25 cellular contexts compared by ENCODE assay signal in genomic region chrX:70613295-70613694, GRCh38.
DNase-seq lines count a peak whose midpoint lies in the region; ATAC-seq and TF ChIP-seq lines count a peak whose summit lies in the region.
"Had no signal": no experiment of that assay in that cellular context is flagged by ENCODE, and none has a peak within 500 bp of the region (broad histone marks: within the 10 kb centered on the region; RNA-seq: fewer than 3 reads in every experiment).

No MANE protein-coding gene starts in this region.

- H3K27me3 ChIP-seq in mammary epithelial cell (ENCODE audit: insufficient read depth, low read length), result no peaks in the 10 kb centered on the region
- H3K27me3 ChIP-seq in breast epithelium, result peaks cover 0 to 34% of the 10 kb centered on the region in 2 donors
- H3K27me3 ChIP-seq in trophoblast cell (ENCODE audit: insufficient read depth, low read length), result no peaks in the 10 kb centered on the region
- H3K27me3 ChIP-seq: ovary, suprapubic skin, vagina had no signal

- no peak overlapping the region for H2BK120ac ChIP-seq in trophoblast cell (ENCODE audit: insufficient read depth, low read length, poor library complexity)

- H3K36me3 ChIP-seq in mammary epithelial cell (ENCODE audit: insufficient read depth, low read length), result no peaks in the 10 kb centered on the region
- no peaks in the 10 kb centered on the region for H3K36me3 ChIP-seq in breast epithelium
- no peaks in the 10 kb centered on the region for H3K36me3 ChIP-seq in trophoblast cell (ENCODE audit: control insufficient read depth in 1 of 2, insufficient read depth in 2 of 2, low read length in 2 of 2)
- H3K36me3 ChIP-seq: ovary, suprapubic skin, vagina had no signal

- in situ Hi-C loops in mammary epithelial cell (cut with MboI; ENCODE audit: low sequenced_read_pairs in 2 of 2), result no loop called here

- no peak overlapping the region for H3K14ac ChIP-seq in trophoblast cell (ENCODE audit: low read length)

- H2AK5ac ChIP-seq in trophoblast cell (ENCODE audit: low read length), result no peak overlapping the region

- H3K27ac ChIP-seq in mammary epithelial cell (ENCODE audit: insufficient read depth, low read depth, low read length), result no peak overlapping the region
- H3K27ac ChIP-seq in breast epithelium, result no peak overlapping the region
- H3K27ac ChIP-seq in trophoblast cell (ENCODE audit: low read depth, low read length), result no peak overlapping the region
- H3K27ac ChIP-seq in substantia nigra (ENCODE audit: low read depth, low read length, poor library complexity, severe bottlenecking), result no peak overlapping the region
- H3K27ac ChIP-seq: ovary, suprapubic skin, vagina had no signal

- H2AFZ ChIP-seq in mammary epithelial cell (ENCODE audit: low read depth, low read length) (no peak overlapping the region), trophoblast cell (ENCODE audit: insufficient read depth, low read length, poor library complexity) (no peak overlapping the region)

- H3K4me2 ChIP-seq in mammary epithelial cell (ENCODE audit: insufficient read depth, low read depth, low read length) (no peak overlapping the region), trophoblast cell (ENCODE audit: low read length) (no peak overlapping the region)

- H3K79me2 ChIP-seq in mammary epithelial cell (ENCODE audit: insufficient read depth, low read length), result no peaks in the 10 kb centered on the region
- no peaks in the 10 kb centered on the region for H3K79me2 ChIP-seq in trophoblast cell (ENCODE audit: control insufficient read depth, insufficient read depth, low read length, poor library complexity)

- CTCF ChIA-PET in mammary epithelial cell (lab: Charles Lee; ENCODE audit: low non-redundant PET), result no interaction called here

- BruUV-seq in mammary epithelial cell (replicated peaks; lab: Mats Ljungman, UMichigan), result no TSS peak

- no peak overlapping the region for H3K23ac ChIP-seq in trophoblast cell (ENCODE audit: low read length)

- no peak overlapping the region for H3K18ac ChIP-seq in trophoblast cell (ENCODE audit: low read length)

- H3K9ac ChIP-seq in mammary epithelial cell (ENCODE audit: insufficient read depth, low read length) (no peak overlapping the region), trophoblast cell (ENCODE audit: low read length) (no peak overlapping the region)

- 28% methylated on average over 5 of the region's 5 CpGs for WGBS in mammary epithelial cell (ENCODE audit: low coverage, missing lambda C conversion rate)
- WGBS in trophoblast cell (ENCODE audit: extremely low coverage, insufficient coverage, insufficient read length), result no CpG with 5 or more reads among the region's 5 CpGs

- DNase-seq in mammary epithelial cell (peak; percentile 23), breast epithelium (ENCODE audit: low spot score in 2 of 2) (no peak), LHCN-M2 (ENCODE audit: low read depth) (peak; percentile 12), fibroblast of mammary gland (ENCODE audit: low read depth) (peak; percentile 22), trophoblast cell (peak; percentile 30 to 33), substantia nigra (lab: John Stamatoyannopoulos, UW) (no peak), globus pallidus (ENCODE audit: low spot score) (no peak)
- DNase-seq: activated CD4-positive, CD25-positive, alpha-beta regulatory T cell; activated CD8-positive, alpha-beta T cell treated with anti-CD3 and anti-CD28 coated beads, Interleukin-2, amount 10 ng/mL, durations not matched to agents 7 days and 5 days; activated naive CD4-positive, alpha-beta T cell treated with Interleukin-2 at 50 U/mL for 16 hours; activated T-cell treated with anti-CD3 and anti-CD28 coated beads, Interleukin-2, amount 50 U/mL, for 24 hours; anterior cingulate cortex; C1 segment of cervical spinal cord; natural killer cell; NCI-H1048; NCI-H2081; NCI-H510A treated with DMSO at 0.1 percent for 48 hours; ovary; right cardiac atrium; RPMI8226; T-helper 9 cell had no signal

- dilution Hi-C loops in mammary epithelial cell (cut with HindIII; ENCODE audit: low sequenced_read_pairs), result no loop called here

- H3K9me3 ChIP-seq in mammary epithelial cell (replicated peaks; ENCODE audit: insufficient read depth, low read length), result no peaks in the 10 kb centered on the region
- H3K9me3 ChIP-seq in breast epithelium, result no peaks in the 10 kb centered on the region
- no peaks in the 10 kb centered on the region for H3K9me3 ChIP-seq in trophoblast cell (ENCODE audit: insufficient read depth, low read depth, low read length)
- H3K9me3 ChIP-seq: ovary, suprapubic skin, vagina had no signal

- H3K4ac ChIP-seq in trophoblast cell (ENCODE audit: low read depth, low read length), result no peak overlapping the region

- H4K20me1 ChIP-seq in mammary epithelial cell (ENCODE audit: insufficient read depth, low read length), result no peaks in the 10 kb centered on the region

- H3K4me1 ChIP-seq in mammary epithelial cell (ENCODE audit: insufficient read depth, low read length) (no peaks in the 10 kb centered on the region), breast epithelium (no peaks in the 10 kb centered on the region), trophoblast cell (ENCODE audit: control insufficient read depth in 1 of 2, insufficient read depth in 2 of 2, low read length in 2 of 2) (no peaks in the 10 kb centered on the region)
- H3K4me1 ChIP-seq: suprapubic skin, vagina had no signal

- H2BK5ac ChIP-seq in trophoblast cell (ENCODE audit: low read depth, low read length, poor library complexity), result no peak overlapping the region

- no peak overlapping the region for H4K8ac ChIP-seq in trophoblast cell (ENCODE audit: low read depth, low read length)

- no peak overlapping the region for H4K12ac ChIP-seq in trophoblast cell (ENCODE audit: low read depth, low read length)

- TF ChIP-seq CTCF in mammary epithelial cell (conservative IDR thresholded peaks at IDR 0.05 in 1 of 2, IDR thresholded peaks at IDR 0.05 in 1 of 2; ENCODE audit: extremely low read depth in 1 of 2, insufficient read depth in 1 of 2, low read depth in 1 of 2, low read length in 2 of 2), result no peak
- no peak for TF ChIP-seq CTCF in breast epithelium (IDR thresholded peaks at IDR 0.05)
- no peak for TF ChIP-seq CTCF in fibroblast of mammary gland (conservative IDR thresholded peaks at IDR 0.05; ENCODE audit: control insufficient read depth, insufficient read depth, low read depth, low read length)

- intact Hi-C loops in mammary epithelial cell (cut with micrococcal nuclease), result no loop called here
- intact Hi-C loops in breast epithelium (cut with DNase I; ENCODE audit: low total_unique reads), result no loop called here

- no peak overlapping the region for H4K91ac ChIP-seq in trophoblast cell (ENCODE audit: low read depth, low read length)

- H3K4me3 ChIP-seq in mammary epithelial cell (replicated peaks in 1 of 3; ENCODE audit: insufficient read depth in 1 of 3, low read depth in 2 of 3, low read length in 3 of 3) (no peak overlapping the region), breast epithelium (no peak overlapping the region), fibroblast of mammary gland (ENCODE audit: control insufficient read depth, low read depth, low read length) (no peak overlapping the region), trophoblast cell (ENCODE audit: low read depth, low read length) (no peak overlapping the region)
- H3K4me3 ChIP-seq: ovary, suprapubic skin, vagina had no signal

- no peaks in the 10 kb centered on the region for H3K79me1 ChIP-seq in trophoblast cell (ENCODE audit: low read length)

- no peak overlapping the region for H2BK12ac ChIP-seq in trophoblast cell (ENCODE audit: low read length)

- no peak for ATAC-seq in GM18511 (IDR thresholded peaks at IDR 0.05; ENCODE audit: unreplicated experiment)
- ATAC-seq: activated CD8-positive, alpha-beta T cell treated with anti-CD3 and anti-CD28 coated beads, Interleukin-2, amount 10 ng/mL, durations not matched to agents 7 days and 5 days; esophagus mucosa; natural killer cell had no signal

- no peak for TF ChIP-seq POLR2A in breast epithelium (IDR thresholded peaks at IDR 0.05)

Comparison
In these comparisons a context has a peak if more than half of its experiments do, and no peak if none do; other contexts are left out.
1. DNase-seq: peak in mammary epithelial cell (single experiment), LHCN-M2 (single experiment), fibroblast of mammary gland (single experiment) and trophoblast cell (2 of 2); none in breast epithelium (0 of 2), substantia nigra (0 of 49) and globus pallidus (single experiment).